In genomic region chrX:12949927-12950656, GRCh38 we compare ENCODE assay signal across 8 cellular contexts. TPM values are rescaled to one million over a fixed set of nuclear protein-coding genes. Genes with fewer than 3 reads are reported as not detected.
A peak's percentile ranks its signal among the peaks of the same experiment; 100 is the strongest.
DNase-seq lines count a peak whose midpoint lies in the region; ATAC-seq lines count a peak whose summit lies in the region.

No MANE protein-coding gene starts in this region.

- H3K23ac ChIP-seq in neuronal stem cell (ENCODE audit: low read depth, low read length, poor library complexity), result no peak overlapping the region

- H4K8ac ChIP-seq in neuronal stem cell (ENCODE audit: low read depth, low read length), result no peak overlapping the region

- H3K27ac ChIP-seq in neuronal stem cell (replicated peaks; ENCODE audit: low read length), result no peak overlapping the region

- no peak overlapping the region for H2BK12ac ChIP-seq in neuronal stem cell (ENCODE audit: low read length)

- peaks cover 6 to 11% of the 10 kb centered on the region in 2 donors for H3K4me1 ChIP-seq in neuronal stem cell (ENCODE audit: control insufficient read depth in 2 of 2, insufficient read depth in 1 of 2, low read depth in 1 of 2, low read length in 2 of 2)

- no peak overlapping the region for H3K14ac ChIP-seq in neuronal stem cell (ENCODE audit: low read length)

- H2BK120ac ChIP-seq in neuronal stem cell (ENCODE audit: low read depth, low read length), result no peak overlapping the region

- no peaks in the 10 kb centered on the region for H3K79me1 ChIP-seq in neuronal stem cell (ENCODE audit: low read depth, low read length)

- peak overlapping the region; percentile 48 for H3K18ac ChIP-seq in neuronal stem cell (ENCODE audit: low read length)

- no peak overlapping the region for H2BK5ac ChIP-seq in neuronal stem cell (ENCODE audit: low read length)

- H3K27me3 ChIP-seq in neuronal stem cell (ENCODE audit: control insufficient read depth in 3 of 3, insufficient read depth in 3 of 3, low read depth in 1 of 3, low read length in 3 of 3), result no peaks in the 10 kb centered on the region

- H3K9ac ChIP-seq in neuronal stem cell (ENCODE audit: low read depth, low read length, poor library complexity), result no peak overlapping the region

- H2AK5ac ChIP-seq in neuronal stem cell (ENCODE audit: low read depth, low read length), result no peak overlapping the region

- peak overlapping the region; percentile 51 for H2AFZ ChIP-seq in neuronal stem cell (ENCODE audit: low read length)

- no CpG with 5 or more reads among the region's 11 CpGs for WGBS in neuronal stem cell (ENCODE audit: extremely low coverage in 2 of 2, insufficient read length in 2 of 2, insufficient replicate concordance in 1 of 2), 2 donors

- H3K4me2 ChIP-seq in neuronal stem cell (ENCODE audit: insufficient read depth, low read length, poor library complexity, severe bottlenecking), result no peak overlapping the region

- no peak overlapping the region for H4K91ac ChIP-seq in neuronal stem cell (ENCODE audit: low read depth, low read length, poor library complexity)

- no peak overlapping the region for H2BK15ac ChIP-seq in neuronal stem cell (ENCODE audit: low read length)

- H3K9me3 ChIP-seq in neuronal stem cell (replicated peaks in 1 of 2; ENCODE audit: control insufficient read depth in 2 of 2, insufficient read depth in 1 of 2, low read depth in 1 of 2, low read length in 2 of 2), result no peaks in the 10 kb centered on the region

- ATAC-seq in HG02642 (IDR thresholded peaks at IDR 0.05; ENCODE audit: poor library complexity, unreplicated experiment) (peak; percentile 51), esophagus mucosa (peak; percentile 83)

- DNase-seq in NOMO-1 treated with dmso at 0.1 percent for 144 hours (lab: John Stamatoyannopoulos, UW; ENCODE audit: unreplicated experiment) (peak; percentile 86), activated T-cell treated with anti-CD3 and anti-CD28 coated beads for 48 hours (ENCODE audit: low read depth) (peak; percentile 76), neuronal stem cell (ENCODE audit: low spot score) (no peak), stromal cell of bone marrow (ENCODE audit: low read depth) (peak; percentile 90), Kasumi-1 (lab: John Stamatoyannopoulos, UW) (no peak)

- H3K4me3 ChIP-seq in GM08714 (ENCODE audit: low read length) (peak overlapping the region; percentile 48; the same call in 1 of the 2 replicates), neuronal stem cell (ENCODE audit: low read length in 2 of 2) (no peak overlapping the region)

- no peaks in the 10 kb centered on the region for H3K36me3 ChIP-seq in neuronal stem cell (replicated peaks in 1 of 2; ENCODE audit: control insufficient read depth in 2 of 2, insufficient read depth in 2 of 2, low read length in 2 of 2)

- no peak overlapping the region for H3K4ac ChIP-seq in neuronal stem cell (ENCODE audit: low read length)

RNA-seq across cellular contexts. Expression of gene TMSB4X, which starts 24.8 kb away (rescaled TPM):
- total RNA-seq in esophagus mucosa, result 1,041 TPM
- 3,189 TPM for polyA plus RNA-seq in neuronal stem cell (2013, experiment 1 of 2)
- polyA plus RNA-seq in neuronal stem cell (2013, experiment 2 of 2), result 3,111 TPM

RNA-seq across cellular contexts. Expression of gene TLR8, which starts 43.7 kb away (rescaled TPM):
- total RNA-seq in esophagus mucosa, result 0.32 TPM
- polyA plus RNA-seq in neuronal stem cell (2013, experiment 1 of 2), result not detected
- polyA plus RNA-seq in neuronal stem cell (2013, experiment 2 of 2), result not detected

Comparison
In these comparisons a context has a peak if more than half of its experiments do, and no peak if none do; other contexts are left out.
1. DNase-seq: peak in NOMO-1 treated with dmso at 0.1 percent for 144 hours (single experiment), activated T-cell treated with anti-CD3 and anti-CD28 coated beads for 48 hours (single experiment) and stromal cell of bone marrow (single experiment); none in neuronal stem cell (single experiment) and Kasumi-1 (0 of 2).